In the genomic region with DNA sequence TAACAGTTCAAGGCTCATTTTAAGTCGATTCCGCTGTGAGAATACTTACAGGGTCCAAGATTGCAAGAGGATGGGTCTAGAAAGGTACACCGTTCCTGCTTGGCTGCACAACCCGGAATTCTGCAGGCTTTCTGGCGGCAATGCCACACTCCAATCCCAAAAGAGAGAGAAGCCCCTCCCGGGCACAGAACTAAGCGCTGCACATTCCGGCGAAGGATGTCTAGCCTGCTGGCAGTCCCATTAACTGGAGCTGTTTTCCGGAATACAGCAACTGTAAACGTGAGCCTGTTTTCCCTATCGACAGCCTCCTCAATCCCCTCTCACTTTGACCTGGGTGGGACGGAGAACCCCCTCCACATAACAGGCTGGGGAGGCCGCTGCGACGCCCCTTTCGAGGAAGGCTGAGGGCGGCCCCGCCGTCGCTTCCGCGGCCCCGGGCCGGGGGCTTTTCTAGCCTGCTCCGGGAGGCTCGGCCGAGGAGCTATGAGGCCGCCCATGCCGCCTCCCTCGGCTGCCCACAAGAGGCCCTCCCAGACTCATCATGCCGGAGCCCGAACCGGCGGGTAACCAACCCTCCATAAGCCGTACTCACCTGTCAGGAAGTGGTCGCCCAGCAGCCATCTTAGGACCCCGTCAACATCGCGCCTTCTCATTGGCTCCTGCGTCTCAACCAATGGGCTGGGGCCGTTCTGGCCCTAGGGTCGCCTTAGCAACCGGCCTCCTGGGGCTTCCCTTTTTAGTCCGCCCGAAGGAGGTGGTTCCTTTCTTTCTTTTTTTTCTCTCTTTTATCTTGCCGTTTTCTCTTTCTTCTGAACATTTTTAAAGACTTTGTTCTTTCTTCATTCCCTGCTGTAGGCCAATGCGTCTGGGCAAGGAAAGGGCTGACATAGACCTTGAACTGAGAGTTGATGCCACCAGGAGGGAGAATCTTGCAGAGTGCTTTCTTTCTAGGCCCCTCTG, we compare ENCODE assay signal across 8 cellular contexts. TPM values are rescaled to one million over a fixed set of nuclear protein-coding genes. Genes with fewer than 3 reads are reported as not detected.
A peak's percentile ranks its signal among the peaks of the same experiment; 100 is the strongest.
DNase-seq lines count a peak whose midpoint lies in the region; ATAC-seq and TF ChIP-seq lines count a peak whose summit lies in the region.

A gene (minus strand): TSS at position 647 of the 960 bp plus-strand sequence. CDS start 5,909 bp downstream, outside the sequence.

- H3K4me3 ChIP-seq in prostate gland (peak within 1 kb of the TSS; percentile 80 to 84), urinary bladder (ENCODE audit: low read depth, low read length) (peak within 1 kb of the TSS; percentile 95)

- no peak for TF ChIP-seq CTCF in prostate gland (IDR thresholded peaks at IDR 0.05)

- H3K27me3 Mint-ChIP-seq in T-helper 17 cell, result no peaks in the 10 kb centered on the region

- peak; percentile 73 for TF ChIP-seq POLR2A in GM15510 (IDR thresholded peaks at IDR 0.05; ENCODE audit: borderline replicate concordance, extremely low read depth, insufficient read length)
- TF ChIP-seq POLR2A in prostate gland (IDR thresholded peaks at IDR 0.05), result peak; percentile 61

- H3K9me3 ChIP-seq in T-helper 17 cell (ENCODE audit: control insufficient read depth, low read length, poor library complexity, severe bottlenecking), result no peaks in the 10 kb centered on the region
- H3K9me3 ChIP-seq in prostate gland, result no peaks in the 10 kb centered on the region

- intact Hi-C loops in left ventricle myocardium superior (cut with micrococcal nuclease) (no loop called here), prostate gland (cut with DNase I) (loop anchor here (5.0 kb wide), 1 partner anchor 295 kb away; a partner anchor contains a TSS)

- peak; percentile 51 for DNase-seq in NCI-H1694 treated with DMSO at 0.1 percent for 48 hours (lab: John Stamatoyannopoulos, UW)
- peak; percentile 86 to 98 (median 95) for DNase-seq in T-helper 17 cell
- DNase-seq in amygdala (lab: John Stamatoyannopoulos, UW), result peak; percentile 34 to 95 (median 83)
- peak; percentile 96 for DNase-seq in left ventricle myocardium superior
- DNase-seq in prostate gland (ENCODE audit: low spot score), result peak; percentile 91

- H3K4me1 Mint-ChIP-seq in T-helper 17 cell, result peaks cover 36% of the 10 kb centered on the region

- H3K36me3 Mint-ChIP-seq in T-helper 17 cell (ENCODE audit: low read depth), result no peaks in the 10 kb centered on the region

- no peaks in the 10 kb centered on the region for H3K27me3 ChIP-seq in prostate gland (replicated peaks; ENCODE audit: insufficient read depth)

- peak within 1 kb of the TSS; percentile 61 to 71 for H3K27ac ChIP-seq in prostate gland
- peak within 1 kb of the TSS; percentile 62 for H3K27ac ChIP-seq in urinary bladder (ENCODE audit: low read depth)

- H3K4me1 ChIP-seq in prostate gland (replicated peaks) (no peaks in the 10 kb centered on the region), urinary bladder (ENCODE audit: insufficient read depth) (peaks cover 2% of the 10 kb centered on the region)

- H3K27ac Mint-ChIP-seq in T-helper 17 cell, result peak within 1 kb of the TSS; percentile 96

- H3K36me3 ChIP-seq in prostate gland, result no peaks in the 10 kb centered on the region
- H3K36me3 ChIP-seq in urinary bladder (ENCODE audit: insufficient read depth), result peaks cover 3% of the 10 kb centered on the region

- ATAC-seq in HG02885 (IDR thresholded peaks at IDR 0.05; ENCODE audit: poor library complexity, unreplicated experiment) (peak; percentile 100), T-helper 17 cell (peak; percentile 97), left ventricle myocardium superior (peak; percentile 98)

- WGBS in prostate gland, result under 1% methylated on average over 47 of the region's 48 CpGs
- WGBS in urinary bladder, result under 1% methylated on average over 48 of the region's 48 CpGs

- peak within 1 kb of the TSS; percentile 90 for H3K4me3 Mint-ChIP-seq in T-helper 17 cell

RNA-seq across cellular contexts. Expression of the gene that starts here (rescaled TPM):
- 10 to 100 TPM; 53.9 to 62.0 TPM for total RNA-seq in T-helper 17 cell
- 54.0 TPM for total RNA-seq in left ventricle myocardium superior
- total RNA-seq in prostate gland, result 10 to 100 TPM; 35.8 to 57.2 TPM
- 78.1 TPM for total RNA-seq in urinary bladder
- 56.8 TPM for polyA plus RNA-seq in urinary bladder

Comparison
In these comparisons a context has a peak if more than half of its experiments do, and no peak if none do; other contexts are left out.
1. Peak in every context shown above with its lines: DNase-seq, ATAC-seq, H3K4me3 ChIP-seq and H3K27ac ChIP-seq.